8 cellular contexts compared by ENCODE assay signal in genomic region chr19:29715695-29716581, GRCh38. TPM values are rescaled to one million over a fixed set of nuclear protein-coding genes. Genes with fewer than 3 reads are reported as not detected.
DNase-seq lines count a peak whose midpoint lies in the region; ATAC-seq, FAIRE-seq and TF ChIP-seq lines count a peak whose summit lies in the region.

No MANE protein-coding gene starts in this region.

- peaks cover 8% of the 10 kb centered on the region for H3K79me2 ChIP-seq in fibroblast of lung (ENCODE audit: control insufficient read depth, insufficient read depth, low read length)

- no peaks in the 10 kb centered on the region for H3K36me3 Mint-ChIP-seq in T-cell

- H3K9ac ChIP-seq in fibroblast of lung (ENCODE audit: insufficient read depth, low read length): peak overlapping the region; percentile 86

- peak overlapping the region; percentile 84 to 87 (median 85) for H3K4me3 Mint-ChIP-seq in T-cell

- TF ChIP-seq CTCF in GM06990 (IDR thresholded peaks at IDR 0.05; ENCODE audit: insufficient read depth, low read length, poor library complexity, severe bottlenecking) (no peak), fibroblast of lung (conservative IDR thresholded peaks at IDR 0.05 in 1 of 2, IDR thresholded peaks at IDR 0.05 in 1 of 2; ENCODE audit: low read depth in 1 of 2, low read length in 2 of 2) (no peak), pancreas (IDR thresholded peaks at IDR 0.05) (no peak)

- 11 to 14% methylated on average over 13 of the region's 13 CpGs for WGBS in pancreas, 2 donors

- POLR2A ChIA-PET in T-cell (lab: Charles Lee): interaction anchor here in 1 of 2 donors (0.5 to 4.2 kb wide), 4 partner anchors 21 to 109 kb away, joined by 3 to 25 read pairs (median 5); partner anchors contain the start of gene POP4

- CTCF ChIA-PET in T-cell (lab: Charles Lee): interaction anchor here (0.6 to 3.9 kb wide), 42 partner anchors 10 to 230 kb away, joined by 3 to 46 read pairs (median 5); partner anchors contain the start of genes POP4 (in 2 of the 2), PLEKHF1 (in 1 of the 2) and URI1 (in 1 of the 2)

- no peaks in the 10 kb centered on the region for H4K20me1 ChIP-seq in fibroblast of lung (ENCODE audit: control insufficient read depth, extremely low read depth, insufficient read depth, low read length)

- H3K4me2 ChIP-seq in fibroblast of lung (ENCODE audit: extremely low read depth, insufficient read depth, low read length): peak overlapping the region; percentile 93

- DNase-seq in GM06990 (ENCODE audit: extremely low read depth, insufficient read length) (no peak), T-cell (peak in 1 of 34 experiments; percentile 34), fibroblast of lung (ENCODE audit: low read depth in 2 of 2) (peak in 1 of 2 donors; percentile 18), pancreas (no peak), SHP77 treated with DMSO at 0.1 percent for 48 hours (lab: John Stamatoyannopoulos, UW) (no peak)

- H3K27ac ChIP-seq in fibroblast of lung (ENCODE audit: insufficient read depth, low read length): peak overlapping the region; percentile 82
- H3K27ac ChIP-seq in pancreas: peak overlapping the region; percentile 92 to 95 (median 93)

- peak overlapping the region; percentile 40 for H2AFZ ChIP-seq in fibroblast of lung (ENCODE audit: low read length)

- H3K4me1 ChIP-seq in fibroblast of lung (ENCODE audit: control insufficient read depth, extremely low read depth, insufficient read depth, low read length) (peaks cover 6% of the 10 kb centered on the region), pancreas (peaks cover 7 to 18% (median 12%) of the 10 kb centered on the region in 3 donors)

- FAIRE-seq in pancreas (lab: Jason Lieb, UNC): no peak

- H3K27me3 Mint-ChIP-seq in T-cell: no peaks in the 10 kb centered on the region

- H3K9me3 ChIP-seq in fibroblast of lung (ENCODE audit: control insufficient read depth, insufficient read depth, low read depth, low read length) (no peaks in the 10 kb centered on the region), pancreas (no peaks in the 10 kb centered on the region)

- peak overlapping the region; percentile 97 for H3K27ac Mint-ChIP-seq in T-cell

- H3K4me3 ChIP-seq in GM06990 (replicated peaks; ENCODE audit: low read depth, low read length): peak overlapping the region; percentile 87
- H3K4me3 ChIP-seq in fibroblast of lung (replicated peaks in 1 of 4; ENCODE audit: control extremely low read depth in 1 of 4, insufficient read depth in 1 of 4, low read depth in 3 of 4, low read length in 4 of 4): peak overlapping the region; percentile 43 to 88 (median 74)
- peak overlapping the region; percentile 87 to 96 (median 91) for H3K4me3 ChIP-seq in pancreas

- peaks cover 49 to 53% (median 50%) of the 10 kb centered on the region in 3 donors for H3K4me1 Mint-ChIP-seq in T-cell

- no peaks in the 10 kb centered on the region for H3K9me3 Mint-ChIP-seq in T-cell

- no peaks in the 10 kb centered on the region for H3K27me3 ChIP-seq in GM06990 (replicated peaks; ENCODE audit: control insufficient read depth, insufficient read depth, low read length)
- H3K27me3 ChIP-seq in fibroblast of lung (ENCODE audit: control insufficient read depth, insufficient read depth, low read length): no peaks in the 10 kb centered on the region
- H3K27me3 ChIP-seq in pancreas: no peaks in the 10 kb centered on the region

- intact Hi-C loops in pancreas (cut with DNase I): loop anchor here in 2 of 3 donors (5.0 kb wide), 1 partner anchor 104 kb away; no protein-coding TSS in a partner anchor

- H3K36me3 ChIP-seq in GM06990 (ENCODE audit: control insufficient read depth, insufficient read depth, low read length): no peaks in the 10 kb centered on the region; the same call in 1 of the 2 replicates
- H3K36me3 ChIP-seq in fibroblast of lung (ENCODE audit: control insufficient read depth, insufficient read depth, low read length): no peaks in the 10 kb centered on the region
- H3K36me3 ChIP-seq in pancreas: no peaks in the 10 kb centered on the region

- peak; percentile 6 for ATAC-seq in HG02678 (IDR thresholded peaks at IDR 0.05; ENCODE audit: unreplicated experiment)
- peak in 2 of 4 experiments; percentile 0 to 17 for ATAC-seq in T-cell (replicated peaks in 1 of 4)
- peak; percentile 7 to 22 (median 20) for ATAC-seq in pancreas
- no peak for ATAC-seq in GM21529 (IDR thresholded peaks at IDR 0.05; ENCODE audit: unreplicated experiment)
- ATAC-seq in HG02981 (IDR thresholded peaks at IDR 0.05; ENCODE audit: unreplicated experiment): no peak

RNA-seq across cellular contexts. Expression of gene C19orf12, which starts 0.9 kb away (rescaled TPM):
- total RNA-seq in T-cell (10 to 100 TPM; 25.1 to 38.7 (median 34.2) TPM), fibroblast of lung (23.1 and 26.8 TPM in 2 replicates), pancreas (10 to 100 TPM; 11.0 to 16.9 (median 12.9) TPM)
- polyA plus RNA-seq in fibroblast of lung (18.0 and 25.4 TPM in 2 replicates), pancreas (10 to 100 TPM; 11.0 to 11.5 TPM)
- polyA plus RNA-seq in fibroblast of lung (2012): 20.5 and 25.4 TPM in 2 replicates
- polyA minus RNA-seq in fibroblast of lung (ENCODE audit: low replicate concordance): 12.0 and 21.6 TPM in 2 replicates

RNA-seq across cellular contexts. Expression of gene PLEKHF1, which starts 50.7 kb away (rescaled TPM):
- 10 to 100 TPM; 13.2 to 42.6 (median 34.5) TPM for total RNA-seq in T-cell
- total RNA-seq in fibroblast of lung: 50.1 and 72.5 TPM in 2 replicates
- polyA plus RNA-seq in fibroblast of lung: 5.2 and 7.7 TPM in 2 replicates
- polyA plus RNA-seq in fibroblast of lung (2012): 8.6 and 15.4 TPM in 2 replicates
- 11.3 and 23.3 TPM in 2 replicates for polyA minus RNA-seq in fibroblast of lung (ENCODE audit: low replicate concordance)
- 1 to 10 TPM; 2.1 to 8.4 (median 3.7) TPM for total RNA-seq in pancreas
- 1 to 10 TPM; 9.1 to 9.3 TPM for polyA plus RNA-seq in pancreas

Comparison
In these comparisons a context has a peak if more than half of its experiments do, and no peak if none do; other contexts are left out.
1. ATAC-seq: peak in HG02678 (single experiment) and pancreas (4 of 4); none in GM21529 (single experiment) and HG02981 (single experiment).
2. Peak in every context shown above with its lines, with median percentiles within 50 percentile points of each other: H3K4me3 ChIP-seq.